24 cellular contexts compared by ENCODE assay signal in the genomic region with DNA sequence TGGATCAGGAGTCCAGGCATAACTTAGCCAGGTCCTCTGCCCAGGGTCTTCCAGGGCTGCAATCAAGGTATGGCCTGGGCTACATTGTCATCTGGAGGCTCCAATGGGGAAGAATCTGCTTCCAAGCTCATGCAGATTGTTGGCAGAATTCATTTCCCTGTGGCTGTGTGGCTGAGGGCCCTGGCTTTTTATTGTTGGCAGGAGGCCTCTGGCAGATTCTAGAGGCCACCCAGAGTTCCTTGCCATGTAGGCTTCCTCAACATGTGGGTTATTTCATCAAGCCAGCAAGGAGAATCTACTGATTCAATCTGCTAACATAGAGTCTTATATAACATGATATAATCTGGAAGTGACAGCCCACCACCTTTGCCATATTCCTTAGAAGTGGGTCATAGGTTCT. TPM values are rescaled to one million over a fixed set of nuclear protein-coding genes. Genes with fewer than 3 reads are reported as not detected.
DNase-seq lines count a peak whose midpoint lies in the region; ATAC-seq, FAIRE-seq and TF ChIP-seq lines count a peak whose summit lies in the region.
"Had no signal": no experiment of that assay in that cellular context is flagged by ENCODE, and none has a peak within 500 bp of the region (broad histone marks: within the 10 kb centered on the region; RNA-seq: fewer than 3 reads in every experiment).

No MANE protein-coding gene starts in this region.

- H3K27ac Mint-ChIP-seq in T-helper 2 cell treated with Interferon-gamma antibody and Interleukin-4, amounts not matched to agents 5 μg/mL and 100 μg/mL, for 36 hours, result no peak overlapping the region
- H3K27ac Mint-ChIP-seq: CD4-positive, CD25-positive, alpha-beta regulatory T cell; CD8-positive, alpha-beta memory T cell; HFFc6 had no signal

- no peak overlapping the region for H3K4me3 ChIP-seq in AG10803 (ENCODE audit: low read length)
- H3K4me3 ChIP-seq in MG63, result no peak overlapping the region
- H3K4me3 ChIP-seq in fibroblast of the aortic adventitia (ENCODE audit: low read depth, low read length), result no peak overlapping the region
- no peak overlapping the region for H3K4me3 ChIP-seq in pancreas
- no peak overlapping the region for H3K4me3 ChIP-seq in BE2C (ENCODE audit: low read depth, low read length)
- H3K4me3 ChIP-seq: BLaER1, HAP-1 had no signal

- H3K4me1 Mint-ChIP-seq in T-helper 2 cell treated with Interferon-gamma antibody and Interleukin-4, amounts not matched to agents 5 μg/mL and 100 μg/mL, for 36 hours (ENCODE audit: low read depth), result no peaks in the 10 kb centered on the region
- H3K4me1 Mint-ChIP-seq: CD4-positive, CD25-positive, alpha-beta regulatory T cell; CD8-positive, alpha-beta memory T cell had no signal

- no peaks in the 10 kb centered on the region for H3K27me3 Mint-ChIP-seq in T-helper 2 cell treated with Interferon-gamma antibody and Interleukin-4, amounts not matched to agents 5 μg/mL and 100 μg/mL, for 36 hours (ENCODE audit: low read depth)

- FAIRE-seq in pancreas (lab: Jason Lieb, UNC), result no peak
- FAIRE-seq: A204.1, D721Med, GM12892, H54 had no signal

- H3K36me3 Mint-ChIP-seq in T-helper 2 cell treated with Interferon-gamma antibody and Interleukin-4, amounts not matched to agents 5 μg/mL and 100 μg/mL, for 36 hours (ENCODE audit: low read depth), result no peaks in the 10 kb centered on the region
- H3K36me3 Mint-ChIP-seq: CD4-positive, CD25-positive, alpha-beta regulatory T cell; CD8-positive, alpha-beta memory T cell had no signal

- intact Hi-C loops in pancreas (cut with DNase I), result no loop called here

- no peaks in the 10 kb centered on the region for H3K4me1 ChIP-seq in pancreas
- H3K4me1 ChIP-seq in BE2C, result no peaks in the 10 kb centered on the region
- H3K4me1 ChIP-seq: HAP-1 had no signal

- no peaks in the 10 kb centered on the region for H3K9me3 ChIP-seq in MG63
- H3K9me3 ChIP-seq in pancreas, result no peaks in the 10 kb centered on the region
- no peaks in the 10 kb centered on the region for H3K9me3 ChIP-seq in BE2C
- H3K9me3 ChIP-seq: BLaER1, HAP-1 had no signal

- H3K36me3 ChIP-seq in MG63 (no peaks in the 10 kb centered on the region), pancreas (no peaks in the 10 kb centered on the region), BE2C (no peaks in the 10 kb centered on the region)
- H3K36me3 ChIP-seq: BLaER1, HAP-1 had no signal

- H3K27ac ChIP-seq in pancreas, result no peak overlapping the region
- H3K27ac ChIP-seq: 22Rv1, BLaER1, C4-2B had no signal

- ATAC-seq in pancreas (no peak), HG03520 (IDR thresholded peaks at IDR 0.05; ENCODE audit: unreplicated experiment) (no peak)

- TF ChIP-seq CTCF in AG10803 (conservative IDR thresholded peaks at IDR 0.05; ENCODE audit: low read length) (no peak), fibroblast of the aortic adventitia (IDR thresholded peaks at IDR 0.05; ENCODE audit: insufficient read depth, low read length) (no peak), pancreas (IDR thresholded peaks at IDR 0.05) (no peak), BE2C (IDR thresholded peaks at IDR 0.05; ENCODE audit: low read depth, low read length) (no peak)

- H3K9me3 Mint-ChIP-seq in T-helper 2 cell treated with Interferon-gamma antibody and Interleukin-4, amounts not matched to agents 5 μg/mL and 100 μg/mL, for 36 hours, result no peaks in the 10 kb centered on the region
- H3K9me3 Mint-ChIP-seq: CD4-positive, CD25-positive, alpha-beta regulatory T cell; CD8-positive, alpha-beta memory T cell; HFFc6 had no signal

- DNase-seq in AG10803 (ENCODE audit: low read depth), result peak; percentile 25
- DNase-seq in MG63, result peak; percentile 35
- peak; percentile 78 for DNase-seq in cerebellum (ENCODE audit: low spot score)
- peak; percentile 34 for DNase-seq in fibroblast of the aortic adventitia (ENCODE audit: low read depth)
- DNase-seq in pancreas, result no peak
- no peak for DNase-seq in BE2C
- no peak for DNase-seq in T-helper 2 cell treated with Interferon-gamma antibody and Interleukin-4, amounts not matched to agents 5 μg/mL and 100 μg/mL, for 36 hours (ENCODE audit: low spot score)
- DNase-seq: CD4-positive, CD25-positive, alpha-beta regulatory T cell; CD8-positive, alpha-beta memory T cell; DMS 273 treated with DMSO at 0.1 percent for 48 hours; DMS79; EL; GF-D8; GOT3; HFFc6 had no signal

- no peaks in the 10 kb centered on the region for H3K27me3 ChIP-seq in MG63
- H3K27me3 ChIP-seq in pancreas, result no peaks in the 10 kb centered on the region
- H3K27me3 ChIP-seq in BE2C, result no peaks in the 10 kb centered on the region
- H3K27me3 ChIP-seq: BLaER1 had no signal

- H3K4me3 Mint-ChIP-seq in T-helper 2 cell treated with Interferon-gamma antibody and Interleukin-4, amounts not matched to agents 5 μg/mL and 100 μg/mL, for 36 hours, result no peak overlapping the region
- H3K4me3 Mint-ChIP-seq: CD4-positive, CD25-positive, alpha-beta regulatory T cell; CD8-positive, alpha-beta memory T cell; HFFc6 had no signal

RNA-seq across cellular contexts. Expression of a gene that starts 16.4 kb away (rescaled TPM):
- 10.9 and 11.0 TPM in 2 replicates for total RNA-seq in MG63 (2014; rRNA removed; shearing (Covaris generic); ENCODE audit: low replicate concordance)
- total RNA-seq in cerebellum (95.4 TPM), fibroblast of the aortic adventitia (ENCODE audit: low replicate concordance) (49.0 and 85.5 TPM in 2 replicates), pancreas (10 to 100 TPM; 19.3 to 39.7 (median 24.9) TPM)
- 10 to 100 TPM in 1 of 2 donors, 1 to 10 TPM in 1; 10.0 to 17.5 TPM for polyA plus RNA-seq in pancreas
- polyA plus RNA-seq in BE2C (2012; ENCODE audit: insufficient read depth, insufficient read length, low read depth), result 84.2 TPM

Comparison
In these comparisons a context has a peak if more than half of its experiments do, and no peak if none do; other contexts are left out.
1. DNase-seq: peak in AG10803 (single experiment), MG63 (single experiment), cerebellum (single experiment) and fibroblast of the aortic adventitia (single experiment); none in pancreas (0 of 6), BE2C (single experiment) and T-helper 2 cell treated with Interferon-gamma antibody and Interleukin-4, amounts not matched to agents 5 μg/mL and 100 μg/mL, for 36 hours (single experiment).